In genomic region chr2:38930600-38930999, GRCh38 we compare ENCODE assay signal across 8 cellular contexts. TPM values are rescaled to one million over a fixed set of nuclear protein-coding genes. Genes with fewer than 3 reads are reported as not detected.
"Had no signal": no experiment of that assay in that cellular context is flagged by ENCODE, and none has a peak within 500 bp of the region (broad histone marks: within the 10 kb centered on the region; RNA-seq: fewer than 3 reads in every experiment).

No MANE protein-coding gene starts in this region.

- H3K4me3 ChIP-seq: GM12878 had no signal

- ATAC-seq: GM12878 had no signal

- FAIRE-seq: GM12878, GM12891, GM12892, GM18507, GM19239 had no signal

- DNase-seq: GDM1, GF-D8 had no signal

RNA-seq across cellular contexts. Expression of gene ARHGEF33, which starts 40.9 kb away (rescaled TPM):
- total RNA-seq: G401 had no signal
